In the genomic region with DNA sequence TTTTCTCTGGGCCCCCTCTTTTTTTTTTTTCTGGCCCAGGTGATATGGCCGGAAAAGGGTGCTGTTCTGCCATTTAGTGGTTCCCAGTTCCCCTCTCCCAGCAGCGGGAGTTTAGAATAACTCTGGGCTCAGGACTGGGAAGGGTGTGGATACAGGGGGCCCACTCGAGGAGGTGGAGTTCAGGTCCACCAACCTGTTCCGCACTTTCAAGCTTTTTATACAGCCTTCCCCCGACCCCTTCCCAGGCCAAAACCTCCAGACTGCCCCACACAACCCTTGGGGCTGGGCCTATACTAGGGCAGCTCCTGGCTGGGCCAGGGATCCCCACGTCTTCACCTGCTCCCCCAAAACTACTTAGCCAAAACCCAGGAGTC, we compare ENCODE assay signal across 8 cellular contexts.
DNase-seq lines count a peak whose midpoint lies in the region; ATAC-seq and TF ChIP-seq lines count a peak whose summit lies in the region.

No MANE protein-coding gene starts in this region.

- no peaks in the 10 kb centered on the region for H3F3A ChIP-seq in OCI-LY1 (ENCODE audit: insufficient read depth, low read length)

- H3K9me2 ChIP-seq in OCI-LY1 (ENCODE audit: low read depth, low read length) = no peaks in the 10 kb centered on the region

- no peaks in the 10 kb centered on the region for H3K9me3 ChIP-seq in OCI-LY1 (ENCODE audit: low read length)

- peak overlapping the region; percentile 94 for H3K4me2 ChIP-seq in OCI-LY1 (ENCODE audit: low read length)

- H3K27me3 ChIP-seq in OCI-LY1 (ENCODE audit: insufficient read depth, low read length) = peaks cover 11% of the 10 kb centered on the region; the same call in 1 of the 2 replicates

- peaks cover 9% of the 10 kb centered on the region for H3K4me1 ChIP-seq in OCI-LY1 (ENCODE audit: insufficient read depth, low read length, severe bottlenecking)

- TF ChIP-seq CTCF in C4-2B (conservative IDR thresholded peaks at IDR 0.05) (no peak), OCI-LY1 (IDR thresholded peaks at IDR 0.05; ENCODE audit: low read length) (no peak), nephron progenitor cell (IDR thresholded peaks at IDR 0.05) (no peak)

- H3K27me3 Mint-ChIP-seq in effector memory CD8-positive, alpha-beta T cell = peaks cover 23 to 51% of the 10 kb centered on the region in 2 donors
- peaks cover 24% of the 10 kb centered on the region for H3K27me3 Mint-ChIP-seq in nephron progenitor cell (ENCODE audit: low read depth, poor library complexity)

- DNase-seq in effector memory CD8-positive, alpha-beta T cell = no peak
- DNase-seq in nephron progenitor cell = no peak

- H3K79me2 ChIP-seq in OCI-LY1 (ENCODE audit: insufficient read depth, low read length) = no peaks in the 10 kb centered on the region

- peak overlapping the region; percentile 83 to 87 for H3K4me3 Mint-ChIP-seq in effector memory CD8-positive, alpha-beta T cell
- peak overlapping the region; percentile 83 for H3K4me3 Mint-ChIP-seq in nephron progenitor cell

- H3K4me3 ChIP-seq in OCI-LY1 (ENCODE audit: low read depth, low read length, poor library complexity, severe bottlenecking) = peak overlapping the region; percentile 72

- H3K27ac ChIP-seq in C4-2B (peak overlapping the region; percentile 88), OCI-LY1 (ENCODE audit: low read depth, low read length, poor library complexity, severe bottlenecking) (no peak overlapping the region)

- H3K36me3 Mint-ChIP-seq in effector memory CD8-positive, alpha-beta T cell (ENCODE audit: insufficient read depth) = peaks cover 3% of the 10 kb centered on the region
- H3K36me3 Mint-ChIP-seq in nephron progenitor cell (ENCODE audit: low read depth) = no peaks in the 10 kb centered on the region

- H3K27ac Mint-ChIP-seq in effector memory CD8-positive, alpha-beta T cell = no peak overlapping the region
- no peak overlapping the region for H3K27ac Mint-ChIP-seq in nephron progenitor cell

- H3K36me3 ChIP-seq in OCI-LY1 (ENCODE audit: insufficient read depth, low read length) = no peaks in the 10 kb centered on the region

- no peaks in the 10 kb centered on the region for H4K20me1 ChIP-seq in OCI-LY1 (ENCODE audit: insufficient read depth, low read length)

- peaks cover 15 to 19% of the 10 kb centered on the region in 2 donors for H3K4me1 Mint-ChIP-seq in effector memory CD8-positive, alpha-beta T cell (ENCODE audit: low read depth in 2 of 2)
- H3K4me1 Mint-ChIP-seq in nephron progenitor cell = peaks cover 39% of the 10 kb centered on the region

- no peak overlapping the region for H2AFZ ChIP-seq in OCI-LY1 (ENCODE audit: low read length)

- no peak for ATAC-seq in effector memory CD8-positive, alpha-beta T cell (replicated peaks)
- ATAC-seq in HG02973 (IDR thresholded peaks at IDR 0.05; ENCODE audit: unreplicated experiment) (no peak), HG03095 (IDR thresholded peaks at IDR 0.05; ENCODE audit: unreplicated experiment) (no peak), HG03565 (IDR thresholded peaks at IDR 0.05; ENCODE audit: unreplicated experiment) (no peak), HG03521 (IDR thresholded peaks at IDR 0.05; ENCODE audit: unreplicated experiment) (no peak)

- no peaks in the 10 kb centered on the region for H3K9me3 Mint-ChIP-seq in effector memory CD8-positive, alpha-beta T cell
- no peaks in the 10 kb centered on the region for H3K9me3 Mint-ChIP-seq in nephron progenitor cell

- H3K9ac ChIP-seq in OCI-LY1 (ENCODE audit: low read length) = peak overlapping the region; percentile 77
